20 cellular contexts compared by ENCODE assay signal in the genomic region with DNA sequence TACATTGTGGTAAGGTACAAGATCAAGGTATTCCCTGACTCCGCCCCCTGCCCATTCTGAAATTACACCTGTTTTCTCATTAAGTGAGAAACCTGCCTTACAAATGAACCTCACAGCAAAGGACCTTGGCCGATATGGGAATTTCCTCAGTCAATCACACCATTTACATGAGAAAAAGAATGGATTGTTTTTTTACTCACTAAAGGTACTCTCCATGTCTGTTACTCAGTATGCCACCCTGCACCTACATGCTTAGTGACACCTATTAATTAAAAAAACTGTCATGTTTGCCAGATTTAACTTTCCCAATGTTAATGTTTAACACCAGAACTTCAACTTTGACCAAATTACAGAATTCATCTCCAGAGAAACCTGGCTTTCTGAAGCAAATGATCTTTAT.
DNase-seq lines count a peak whose midpoint lies in the region; ATAC-seq, FAIRE-seq and TF ChIP-seq lines count a peak whose summit lies in the region.
"Had no signal": no experiment of that assay in that cellular context is flagged by ENCODE, and none has a peak within 500 bp of the region (broad histone marks: within the 10 kb centered on the region; RNA-seq: fewer than 3 reads in every experiment).

No MANE protein-coding gene starts in this region.

- no peak overlapping the region for H3K9ac ChIP-seq in endocrine pancreas (ENCODE audit: control insufficient read depth, insufficient read depth, low read length)
- H3K9ac ChIP-seq: BLaER1, GM23248 had no signal

- peaks cover 44% of the 10 kb centered on the region for H3K4me1 ChIP-seq in A549
- H3K4me1 ChIP-seq in endocrine pancreas (ENCODE audit: control insufficient read depth, insufficient read depth, low read length) = no peaks in the 10 kb centered on the region
- H3K4me1 ChIP-seq: BLaER1 had no signal

- H3K27me3 Mint-ChIP-seq in WTC11 (ENCODE audit: low read depth) = no peaks in the 10 kb centered on the region; the same call in 1 of the 2 replicates
- no peaks in the 10 kb centered on the region for H3K27me3 Mint-ChIP-seq in CD4-positive, alpha-beta T cell

- CTCF ChIA-PET in A549 (lab: Yijun Ruan, JAX) = no interaction called here
- CTCF ChIA-PET in WTC11 (lab: Charles Lee) = interaction anchor here (0.9 to 2.1 kb wide), 3 partner anchors 17 to 427 kb away, joined by 5 to 8 read pairs (median 5); partner anchors contain the start of gene CEP70
- CTCF ChIA-PET in CD4-positive, alpha-beta T cell (lab: Charles Lee) = no interaction called here

- H3K4me1 Mint-ChIP-seq in WTC11 = peaks cover 14% of the 10 kb centered on the region
- H3K4me1 Mint-ChIP-seq in CD4-positive, alpha-beta T cell (ENCODE audit: low read depth) = no peaks in the 10 kb centered on the region

- 0 out of 3 replicates have a peak overlapping the region, but pooled peaks have one; percentile 2 for H3K4me2 ChIP-seq in A549
- H3K4me2 ChIP-seq: BLaER1 had no signal

- no peak for FAIRE-seq in A549 (lab: Jason Lieb, UNC)
- FAIRE-seq: GM12891, GM19239, HTR-8/SVneo, K562 had no signal

- 93% methylated on average over 2 of the region's 2 CpGs for WGBS in A549 (ENCODE audit: missing lambda C conversion rate)

- no peak for TF ChIP-seq RAD21 in A549 (conservative IDR thresholded peaks at IDR 0.05 in 1 of 2, IDR thresholded peaks at IDR 0.05 in 1 of 2)

- H3K9me3 Mint-ChIP-seq in WTC11 = peaks cover 4% of the 10 kb centered on the region
- peaks cover 5% of the 10 kb centered on the region for H3K9me3 Mint-ChIP-seq in CD4-positive, alpha-beta T cell

- no peaks in the 10 kb centered on the region for H3K27me3 ChIP-seq in endocrine pancreas (ENCODE audit: control insufficient read depth, insufficient read depth, low read length)
- no peaks in the 10 kb centered on the region for H3K27me3 ChIP-seq in CD4-positive, alpha-beta T cell (ENCODE audit: control insufficient read depth, insufficient read depth, low read length)
- H3K27me3 ChIP-seq: BLaER1 had no signal

- H3K27ac ChIP-seq in A549 = peak overlapping the region; percentile 69 to 81; a peak in 4 of 6 replicates
- no peak overlapping the region for H3K27ac ChIP-seq in CD4-positive, alpha-beta T cell (ENCODE audit: low read depth, low read length)
- H3K27ac ChIP-seq: 22Rv1, BLaER1, GM23248 had no signal

- H3K4me3 ChIP-seq in A549 = no peak overlapping the region
- H3K4me3 ChIP-seq in endocrine pancreas (ENCODE audit: control insufficient read depth, insufficient read depth, low read length) = peak overlapping the region; percentile 22
- H3K4me3 ChIP-seq: BLaER1, GM23248, HAP-1, K562 had no signal

- POLR2A ChIA-PET in A549 (lab: Yijun Ruan, JAX) (no interaction called here), WTC11 (lab: Charles Lee) (no interaction called here)
- POLR2A ChIA-PET in CD4-positive, alpha-beta T cell (lab: Charles Lee) = no interaction called here

- no peak for TF ChIP-seq POLR2A in A549 (IDR thresholded peaks at IDR 0.05; ENCODE audit: low read length)

- H3K9me3 ChIP-seq in A549 (no peaks in the 10 kb centered on the region), endocrine pancreas (ENCODE audit: control insufficient read depth, low read length) (no peaks in the 10 kb centered on the region)
- no peaks in the 10 kb centered on the region for H3K9me3 ChIP-seq in CD4-positive, alpha-beta T cell (ENCODE audit: control insufficient read depth, low read length)
- H3K9me3 ChIP-seq: BLaER1, HAP-1 had no signal

- no peak for DNase-seq in A549 (ENCODE audit: low read depth in 1 of 2, low spot score in 1 of 2)
- DNase-seq in WTC11 (ENCODE audit: low spot score) = no peak
- DNase-seq in left lobe of liver (ENCODE audit: low spot score) = no peak
- DNase-seq in CD4-positive, alpha-beta T cell = no peak
- DNase-seq in iPS-NIHi7 (ENCODE audit: extremely low spot score) = no peak
- DNase-seq: Calu3; CD8-positive, alpha-beta T cell; DMS79 treated with DMSO at 0.1 percent for 48 hours; GM23248; IMR-90 had no signal

- no peak for TF ChIP-seq CTCF in A549 (IDR thresholded peaks at IDR 0.05)
- TF ChIP-seq CTCF in WTC11 (IDR thresholded peaks at IDR 0.05) = no peak
- no peak for TF ChIP-seq CTCF in CD4-positive, alpha-beta T cell (IDR thresholded peaks at IDR 0.05)

- no peak for ATAC-seq in A549
- ATAC-seq in WTC11 = peak; percentile 36; the same call in 1 of the 2 replicates
- ATAC-seq in left lobe of liver = peak; percentile 37
- no peak for ATAC-seq in GM21515 (IDR thresholded peaks at IDR 0.05; ENCODE audit: unreplicated experiment)
- no peak for ATAC-seq in CD4-positive, alpha-beta T cell (ENCODE audit: poor library complexity)
- ATAC-seq: CD8-positive, alpha-beta T cell; K562 had no signal

- H3K36me3 ChIP-seq in endocrine pancreas (ENCODE audit: control insufficient read depth, insufficient read depth, low read length) = no peaks in the 10 kb centered on the region
- H3K36me3 ChIP-seq: HAP-1 had no signal

- peaks cover 20% of the 10 kb centered on the region for H3K36me3 Mint-ChIP-seq in WTC11
- H3K36me3 Mint-ChIP-seq in CD4-positive, alpha-beta T cell (ENCODE audit: low read depth) = peaks cover 77% of the 10 kb centered on the region

- intact Hi-C loops in CD4-positive, alpha-beta T cell (cut with DNase I, micrococcal nuclease) = no loop called here

- H3K4me3 Mint-ChIP-seq in WTC11 = no peak overlapping the region
- no peak overlapping the region for H3K4me3 Mint-ChIP-seq in CD4-positive, alpha-beta T cell
- H3K4me3 Mint-ChIP-seq: CD14-positive monocyte; CD8-positive, alpha-beta T cell had no signal

- TF ChIP-seq EP300 in A549 (IDR thresholded peaks at IDR 0.05) = no peak

- H3K27ac Mint-ChIP-seq in WTC11 = peak overlapping the region; percentile 21; the same call in 1 of the 2 replicates
- no peak overlapping the region for H3K27ac Mint-ChIP-seq in CD4-positive, alpha-beta T cell
- H3K27ac Mint-ChIP-seq: CD8-positive, alpha-beta T cell had no signal

TF ChIP-seq in A549, 52 proteins besides CTCF, POLR2A, EP300 and RAD21 (continues in another document):
- TF ChIP-seq CEBPB (IDR thresholded peaks at IDR 0.05) = no peak
- TF ChIP-seq, protein P1, sequence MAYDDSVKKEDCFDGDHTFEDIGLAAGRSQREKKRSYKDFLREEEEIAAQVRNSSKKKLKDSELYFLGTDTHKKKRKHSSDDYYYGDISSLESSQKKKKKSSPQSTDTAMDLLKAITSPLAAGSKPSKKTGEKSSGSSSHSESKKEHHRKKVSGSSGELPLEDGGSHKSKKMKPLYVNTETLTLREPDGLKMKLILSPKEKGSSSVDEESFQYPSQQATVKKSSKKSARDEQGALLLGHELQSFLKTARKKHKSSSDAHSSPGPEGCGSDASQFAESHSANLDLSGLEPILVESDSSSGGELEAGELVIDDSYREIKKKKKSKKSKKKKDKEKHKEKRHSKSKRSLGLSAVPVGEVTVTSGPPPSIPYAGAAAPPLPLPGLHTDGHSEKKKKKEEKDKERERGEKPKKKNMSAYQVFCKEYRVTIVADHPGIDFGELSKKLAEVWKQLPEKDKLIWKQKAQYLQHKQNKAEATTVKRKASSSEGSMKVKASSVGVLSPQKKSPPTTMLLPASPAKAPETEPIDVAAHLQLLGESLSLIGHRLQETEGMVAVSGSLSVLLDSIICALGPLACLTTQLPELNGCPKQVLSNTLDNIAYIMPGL (CRISPR knock-in tag; IDR thresholded peaks at IDR 0.05; ENCODE audit: borderline replicate concordance) = no peak
- TF ChIP-seq MYC (IDR thresholded peaks at IDR 0.05; ENCODE audit: borderline replicate concordance, low read length) = no peak
- TF ChIP-seq NPAS2 (CRISPR knock-in tag; IDR thresholded peaks at IDR 0.05; ENCODE audit: borderline replicate concordance) = no peak
- no peak for TF ChIP-seq HDAC2 (IDR thresholded peaks at IDR 0.05)
- no peak for TF ChIP-seq ZC3H11A (IDR thresholded peaks at IDR 0.05)
- no peak for TF ChIP-seq MAZ (IDR thresholded peaks at IDR 0.05; ENCODE audit: borderline replicate concordance, low read depth, low read length)
- TF ChIP-seq ESRRA (IDR thresholded peaks at IDR 0.05; ENCODE audit: borderline replicate concordance, low read length) = no peak
- no peak for TF ChIP-seq JUNB (IDR thresholded peaks at IDR 0.05)
- TF ChIP-seq PHF8 (IDR thresholded peaks at IDR 0.05; ENCODE audit: borderline replicate concordance, low read depth) = no peak
- TF ChIP-seq TP53 (CRISPR knock-in tag; IDR thresholded peaks at IDR 0.05) = no peak
- no peak for TF ChIP-seq HOXA7 (CRISPR knock-in tag; IDR thresholded peaks at IDR 0.05)
- no peak for TF ChIP-seq TFCP2L1 (CRISPR knock-in tag; IDR thresholded peaks at IDR 0.05)
- TF ChIP-seq JUN (IDR thresholded peaks at IDR 0.05) = no peak

TF ChIP-seq in WTC11, 78 proteins besides CTCF, POLR2A, EP300 and RAD21:
- TF ChIP-seq, protein P1 (CRISPR knock-in tag; IDR thresholded peaks at IDR 0.05) = no peak
- TF ChIP-seq MXD4 (CRISPR knock-in tag; IDR thresholded peaks at IDR 0.05; ENCODE audit: borderline replicate concordance) (no peak), RELA (CRISPR knock-in tag; IDR thresholded peaks at IDR 0.05; ENCODE audit: borderline replicate concordance) (no peak), NFYB (CRISPR knock-in tag; conservative IDR thresholded peaks at IDR 0.05; ENCODE audit: low read depth) (no peak)
- TF ChIP-seq, protein P2, sequence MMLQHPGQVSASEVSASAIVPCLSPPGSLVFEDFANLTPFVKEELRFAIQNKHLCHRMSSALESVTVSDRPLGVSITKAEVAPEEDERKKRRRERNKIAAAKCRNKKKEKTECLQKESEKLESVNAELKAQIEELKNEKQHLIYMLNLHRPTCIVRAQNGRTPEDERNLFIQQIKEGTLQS (CRISPR knock-in tag; conservative IDR thresholded peaks at IDR 0.05) = no peak

Comparison
In these comparisons a context has a peak if more than half of its experiments do, and no peak if none do; other contexts are left out.
1. ATAC-seq: peak in WTC11 (single experiment) and left lobe of liver (single experiment); none in A549 (0 of 2), GM21515 (single experiment) and CD4-positive, alpha-beta T cell (single experiment).